In genomic region chr1:209689484-209689883, GRCh38 we compare ENCODE assay signal across 19 cellular contexts. TPM values are rescaled to one million over a fixed set of nuclear protein-coding genes. Genes with fewer than 3 reads are reported as not detected.
DNase-seq lines count a peak whose midpoint lies in the region; TF ChIP-seq lines count a peak whose summit lies in the region.
"Had no signal": no experiment of that assay in that cellular context is flagged by ENCODE, and none has a peak within 500 bp of the region (broad histone marks: within the 10 kb centered on the region; RNA-seq: fewer than 3 reads in every experiment).

No MANE protein-coding gene starts in this region.

- H2AFZ ChIP-seq in ACC112 (ENCODE audit: low read length, unreplicated experiment) (no peak overlapping the region), hepatocyte (no peak overlapping the region)

- H3K27ac ChIP-seq in ACC112 (ENCODE audit: low read depth, low read length) (peak overlapping the region; percentile 42), SJCRH30 (no peak overlapping the region), hepatocyte (peak overlapping the region; percentile 49)
- H3K27ac ChIP-seq: C4-2B, HL-60, pancreas had no signal

- H3K9me3 ChIP-seq in SJCRH30 (replicated peaks) (no peaks in the 10 kb centered on the region), hepatocyte (ENCODE audit: low read depth) (no peaks in the 10 kb centered on the region)
- H3K9me3 ChIP-seq: heart right ventricle, pancreas had no signal

- WGBS in hepatocyte (ENCODE audit: low lambda C conversion rate, missing lambda C conversion rate) = 82% methylated on average over 4 of the region's 4 CpGs

- H3K36me3 ChIP-seq in ACC112 (ENCODE audit: insufficient read depth, low read length) (no peaks in the 10 kb centered on the region), SJCRH30 (no peaks in the 10 kb centered on the region), hepatocyte (replicated peaks; ENCODE audit: insufficient read depth, low read depth) (no peaks in the 10 kb centered on the region)
- H3K36me3 ChIP-seq: heart right ventricle, pancreas had no signal

- H3K4me1 ChIP-seq in ACC112 (ENCODE audit: control insufficient read depth, insufficient read depth, low read length, unreplicated experiment) (peaks cover 31% of the 10 kb centered on the region), SJCRH30 (peaks cover 15% of the 10 kb centered on the region), hepatocyte (ENCODE audit: insufficient read depth) (no peaks in the 10 kb centered on the region)
- H3K4me1 ChIP-seq: pancreas had no signal

- no peaks in the 10 kb centered on the region for H3K9me2 ChIP-seq in hepatocyte (replicated peaks; ENCODE audit: insufficient read depth)

- H4K20me1 ChIP-seq in hepatocyte (ENCODE audit: insufficient read depth, poor library complexity, severe bottlenecking) = no peaks in the 10 kb centered on the region

- H3K4me3 ChIP-seq in ACC112 (ENCODE audit: low read depth, low read length) (no peak overlapping the region), SJCRH30 (no peak overlapping the region), hepatocyte (no peak overlapping the region)
- H3K4me3 ChIP-seq: coronary artery, heart right ventricle, pancreas had no signal

- no peak overlapping the region for H3K4me2 ChIP-seq in hepatocyte

- peak; percentile 36 for DNase-seq in Daoy (ENCODE audit: low read depth)
- peak; percentile 50 to 62 for DNase-seq in SJCRH30
- DNase-seq in hepatocyte (ENCODE audit: low spot score) = peak; percentile 62
- no peak for DNase-seq in globus pallidus (ENCODE audit: low spot score)
- no peak for DNase-seq in stimulated activated CD4-positive, alpha-beta T cell treated with anti-CD3 and anti-CD28 coated beads, Interleukin-1b, Interleukin-23, amount 100 ng/mL, for 48 hours
- no peak for DNase-seq in activated effector memory CD4-positive, alpha-beta T cell treated with anti-CD3 and anti-CD28 coated beads, Interleukin-2, amount 50 U/mL, for 16 hours
- no peak for DNase-seq in nucleus accumbens (lab: John Stamatoyannopoulos, UW)
- DNase-seq: activated CD8-positive, alpha-beta T cell treated with anti-CD3 and anti-CD28 coated beads for 36 hours; heart right ventricle; kidney; NCI-H1694 treated with DMSO at 0.1 percent for 48 hours; NK-92 treated with Interleukin-12 subunit alpha and Interleukin-12 subunit beta, amount 100 ng/mL, for 24 hours; SIG-M5; stimulated activated naive CD4-positive, alpha-beta T cell had no signal

- no peaks in the 10 kb centered on the region for H3K79me2 ChIP-seq in ACC112 (ENCODE audit: control insufficient read depth, insufficient read depth, low read length, unreplicated experiment)
- no peaks in the 10 kb centered on the region for H3K79me2 ChIP-seq in hepatocyte

- H3K27me3 ChIP-seq in ACC112 (ENCODE audit: insufficient read depth, low read length) = no peaks in the 10 kb centered on the region
- H3K27me3 ChIP-seq in SJCRH30 = no peaks in the 10 kb centered on the region
- peaks cover 10% of the 10 kb centered on the region for H3K27me3 ChIP-seq in hepatocyte
- H3K27me3 ChIP-seq: heart right ventricle, pancreas had no signal

- TF ChIP-seq CTCF in hepatocyte (IDR thresholded peaks at IDR 0.05; ENCODE audit: poor library complexity) = no peak

RNA-seq across cellular contexts. Expression of gene G0S2, which starts 14.3 kb away (rescaled TPM):
- 5.7 TPM in 1 of 2 replicates, not detected in the other for total RNA-seq in Daoy (2014; rRNA removed; shearing (Covaris generic))
- 1.3 and 1.8 TPM in 2 replicates for total RNA-seq in SJCRH30 (2014; rRNA removed; shearing (Covaris generic))
- 37.0 and 38.3 TPM in 2 replicates for total RNA-seq in hepatocyte
- 31.5 and 32.2 TPM in 2 replicates for polyA plus RNA-seq in hepatocyte

RNA-seq across cellular contexts. Expression of gene HSD11B1, which starts 15.2 kb away (rescaled TPM):
- total RNA-seq in Daoy (2014; rRNA removed; shearing (Covaris generic)) = not detected in 2 replicates
- not detected in 2 replicates for total RNA-seq in SJCRH30 (2014; rRNA removed; shearing (Covaris generic))
- 1.7 and 2.1 TPM in 2 replicates for total RNA-seq in hepatocyte
- polyA plus RNA-seq in hepatocyte = not detected in 2 replicates

RNA-seq across cellular contexts. Expression of gene LAMB3, which starts 37.3 kb away (rescaled TPM):
- 5.7 and 7.8 TPM in 2 replicates for total RNA-seq in Daoy (2014; rRNA removed; shearing (Covaris generic))
- total RNA-seq in SJCRH30 (2014; rRNA removed; shearing (Covaris generic)) = 8.9 and 9.1 TPM in 2 replicates
- total RNA-seq in hepatocyte = 63.7 and 76.9 TPM in 2 replicates
- 48.8 and 55.9 TPM in 2 replicates for polyA plus RNA-seq in hepatocyte

Comparison
In these comparisons a context has a peak if more than half of its experiments do, and no peak if none do; other contexts are left out.
1. DNase-seq: peak in Daoy (single experiment), SJCRH30 (2 of 2) and hepatocyte (single experiment); none in globus pallidus (single experiment), stimulated activated CD4-positive, alpha-beta T cell treated with anti-CD3 and anti-CD28 coated beads, Interleukin-1b, Interleukin-23, amount 100 ng/mL, for 48 hours (single experiment), activated effector memory CD4-positive, alpha-beta T cell treated with anti-CD3 and anti-CD28 coated beads, Interleukin-2, amount 50 U/mL, for 16 hours (single experiment) and nucleus accumbens (0 of 56).